ENCODE assay signal across 24 cellular contexts in the genomic region with DNA sequence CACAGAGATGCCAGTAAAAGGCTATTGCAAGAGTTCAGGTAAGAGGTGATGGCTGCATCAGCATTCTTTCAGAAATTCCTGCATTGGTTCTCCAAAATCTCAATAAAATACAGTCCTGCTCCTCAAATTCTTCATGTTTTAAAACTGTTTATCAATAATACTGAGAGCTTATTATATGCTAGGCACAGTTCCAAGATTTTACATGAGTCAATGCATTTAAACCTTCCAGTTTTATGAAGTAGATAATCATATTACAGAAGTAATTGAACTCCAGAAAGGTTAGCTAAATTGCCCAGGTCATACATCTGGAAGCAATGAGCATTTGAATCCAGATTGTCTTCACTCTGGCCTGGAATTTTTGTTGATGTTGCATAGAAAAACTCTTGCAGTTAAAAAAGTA.
"Had no signal": no experiment of that assay in that cellular context is flagged by ENCODE, and none has a peak within 500 bp of the region (broad histone marks: within the 10 kb centered on the region; RNA-seq: fewer than 3 reads in every experiment).

No MANE protein-coding gene starts in this region.

- H3K4me1 ChIP-seq: breast epithelium, SJSA1 had no signal

- DNase-seq: activated CD4-positive, alpha-beta T cell treated with anti-CD3 and anti-CD28 coated beads for 48 hours; activated CD4-positive, alpha-beta T cell treated with anti-CD3 and anti-CD28 coated beads, Interleukin-2, amount 50 U/mL, for 4 hours; activated CD4-positive, CD25-positive, alpha-beta regulatory T cell treated with anti-CD3 and anti-CD28 coated beads, Interleukin-2, amount 50 U/mL, for 72 hours; activated CD8-positive, alpha-beta memory T cell treated with anti-CD3 and anti-CD28 coated beads, Interleukin-2, amount 50 U/mL, for 48 hours; activated CD8-positive, alpha-beta T cell treated with anti-CD3 and anti-CD28 coated beads, Interleukin-2, amount 10 ng/mL, durations not matched to agents 7 days and 5 days; activated naive CD4-positive, alpha-beta T cell; activated T-cell treated with anti-CD3 and anti-CD28 coated beads, Interleukin-2, amount 50 U/mL, for 1 hour; aorta; central memory CD4-positive, alpha-beta T cell; IMR-90; KBM-7; NCI-H1092; NCI-H1436; NCI-H1694 treated with DMSO at 0.1 percent for 48 hours; NCI-H2081; NCI-H2171; NCI-H510A treated with DMSO at 0.1 percent for 48 hours; NCI-H774; NK-92 treated with Interleukin-12 subunit alpha and Interleukin-12 subunit beta, amount 100 ng/mL, for 24 hours; SHP77; T-helper 9 cell had no signal

- H3K4me3 ChIP-seq: breast epithelium, SJSA1 had no signal

- H3K9me3 ChIP-seq: breast epithelium, SJSA1 had no signal

- ATAC-seq: activated CD8-positive, alpha-beta T cell treated with anti-CD3 and anti-CD28 coated beads, Interleukin-2, amount 10 ng/mL, durations not matched to agents 7 days and 5 days; WTC11 had no signal

- H3K27ac ChIP-seq: breast epithelium, SJSA1 had no signal

- H3K27me3 ChIP-seq: breast epithelium, SJSA1 had no signal

- H3K36me3 ChIP-seq: breast epithelium, SJSA1 had no signal
